1 cellular context compared by ENCODE assay signal in genomic region chr2:6921321-6921922, GRCh38.
TF ChIP-seq lines count a peak whose summit lies in the region.

No MANE protein-coding gene starts in this region.

TF ChIP-seq in HepG2, 621 proteins besides CTCF, POLR2A, EP300 and RAD21 (continued from another document and continues in another):
- TF ChIP-seq ZNF224 (CRISPR knock-in tag; IDR thresholded peaks at IDR 0.05) (no peak), ZNF687 (CRISPR knock-in tag; IDR thresholded peaks at IDR 0.05) (peak; percentile 90), CENPT (CRISPR knock-in tag; IDR thresholded peaks at IDR 0.05; ENCODE audit: low read depth) (no peak), ZNF280D (CRISPR knock-in tag; IDR thresholded peaks at IDR 0.05) (peak; percentile 83), ZNF230 (CRISPR knock-in tag; IDR thresholded peaks at IDR 0.05) (peak; percentile 89), ATAD3A (CRISPR knock-in tag; IDR thresholded peaks at IDR 0.05) (no peak), ELK4 (CRISPR knock-in tag; IDR thresholded peaks at IDR 0.05; ENCODE audit: borderline replicate concordance) (no peak), ZNF407 (CRISPR knock-in tag; IDR thresholded peaks at IDR 0.05; ENCODE audit: not compliant biosample characterization) (no peak), NFIC (IDR thresholded peaks at IDR 0.05; ENCODE audit: low read length) (no peak), ZNF274 (CRISPR knock-in tag; IDR thresholded peaks at IDR 0.05) (0 out of 2 replicates have a peak, but pooled peaks have one; percentile 55), FOSL2 (CRISPR knock-in tag; IDR thresholded peaks at IDR 0.05) (peak; percentile 63; the same call in 1 of the 2 replicates), THAP11 (CRISPR knock-in tag; IDR thresholded peaks at IDR 0.05) (peak; percentile 71), ZNF142 (CRISPR knock-in tag; IDR thresholded peaks at IDR 0.05) (no peak), ZNF782 (CRISPR knock-in tag; IDR thresholded peaks at IDR 0.05; ENCODE audit: borderline replicate concordance) (no peak), NFKBIZ (CRISPR knock-in tag; IDR thresholded peaks at IDR 0.05) (no peak), FOXM1 (CRISPR knock-in tag; IDR thresholded peaks at IDR 0.05) (no peak), ZBTB10 (CRISPR knock-in tag; IDR thresholded peaks at IDR 0.05; ENCODE audit: borderline replicate concordance) (no peak), MTF2 (CRISPR knock-in tag; IDR thresholded peaks at IDR 0.05; ENCODE audit: borderline replicate concordance) (no peak), PAWR (CRISPR knock-in tag; IDR thresholded peaks at IDR 0.05; ENCODE audit: borderline replicate concordance) (no peak), ZBTB42 (CRISPR knock-in tag; IDR thresholded peaks at IDR 0.05) (no peak), NPAS2 (CRISPR knock-in tag; IDR thresholded peaks at IDR 0.05; ENCODE audit: borderline replicate concordance) (no peak), GLMP (CRISPR knock-in tag; IDR thresholded peaks at IDR 0.05; ENCODE audit: borderline replicate concordance) (no peak), JUN (CRISPR knock-in tag; IDR thresholded peaks at IDR 0.05) (peak; percentile 79)
